In the genomic region with DNA sequence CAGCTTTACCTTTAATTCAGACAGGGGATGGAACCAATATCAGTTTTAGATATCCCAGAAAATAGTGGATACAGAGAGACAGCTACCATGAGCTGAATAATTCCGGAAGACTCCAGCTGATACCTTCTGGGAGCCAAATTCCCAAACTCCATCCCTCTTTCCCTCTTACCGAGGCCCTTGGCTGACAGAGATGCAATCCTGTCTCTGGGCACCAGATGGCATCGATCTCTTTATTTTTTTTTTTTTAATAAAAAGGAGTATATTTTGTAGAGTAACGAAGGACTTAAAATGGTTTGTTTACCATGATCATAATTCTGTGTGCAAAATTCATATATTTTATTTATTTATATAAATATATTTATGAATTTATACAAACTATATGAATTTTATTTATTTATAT, we compare ENCODE assay signal across 8 cellular contexts. TPM values are rescaled to one million over a fixed set of nuclear protein-coding genes. Genes with fewer than 3 reads are reported as not detected.
DNase-seq lines count a peak whose midpoint lies in the region; ATAC-seq, FAIRE-seq and TF ChIP-seq lines count a peak whose summit lies in the region.

No MANE protein-coding gene starts in this region.

- H3K9me3 ChIP-seq in astrocyte (ENCODE audit: insufficient read depth, low read depth, low read length) (no peaks in the 10 kb centered on the region), tibial artery (no peaks in the 10 kb centered on the region)

- no peak overlapping the region for H3K9ac ChIP-seq in astrocyte (ENCODE audit: low read length)

- CTCF ChIA-PET in HEK293T (lab: Yijun Ruan, JAX) = interaction anchor here (0.6 to 1.5 kb wide), 2 partner anchors 15 to 310 kb away, joined by 3 read pairs; no protein-coding TSS in a partner anchor

- POLR2A ChIA-PET in HEK293T (lab: Yijun Ruan, JAX) = no interaction called here

- peak; percentile 82 for FAIRE-seq in astrocyte (lab: Jason Lieb, UNC)

- H3K36me3 ChIP-seq in astrocyte (ENCODE audit: insufficient read depth, low read length) (no peaks in the 10 kb centered on the region), tibial artery (no peaks in the 10 kb centered on the region)

- no peak overlapping the region for H2AFZ ChIP-seq in astrocyte (ENCODE audit: low read depth, low read length)

- no peaks in the 10 kb centered on the region for H3K36me3 Mint-ChIP-seq in astrocyte (ENCODE audit: low read depth, unreplicated experiment)

- H3K4me3 Mint-ChIP-seq in astrocyte (ENCODE audit: unreplicated experiment) = no peak overlapping the region

- no peaks in the 10 kb centered on the region for H3K9me3 Mint-ChIP-seq in astrocyte (ENCODE audit: unreplicated experiment)

- no peaks in the 10 kb centered on the region for H4K20me1 ChIP-seq in astrocyte (ENCODE audit: insufficient read depth, low read length)

- H3K4me3 ChIP-seq in astrocyte (ENCODE audit: insufficient read depth, low read depth, low read length) (no peak overlapping the region), tibial artery (no peak overlapping the region)

- TF ChIP-seq CTCF in C4-2B (conservative IDR thresholded peaks at IDR 0.05) (peak; percentile 38), astrocyte (IDR thresholded peaks at IDR 0.05; ENCODE audit: insufficient read depth, low read depth, low read length) (peak; percentile 27), tibial artery (IDR thresholded peaks at IDR 0.05) (peak in 1 of 2 experiments; percentile 30)

- H3K27ac ChIP-seq in C4-2B = no peak overlapping the region
- no peak overlapping the region for H3K27ac ChIP-seq in astrocyte (ENCODE audit: low read depth, low read length)
- H3K27ac ChIP-seq in tibial artery = no peak overlapping the region

- H3K27ac Mint-ChIP-seq in astrocyte (ENCODE audit: unreplicated experiment) = no peak overlapping the region

- H3K27me3 Mint-ChIP-seq in astrocyte (ENCODE audit: low read depth, unreplicated experiment) = peaks cover 2% of the 10 kb centered on the region

- no peaks in the 10 kb centered on the region for H3K79me2 ChIP-seq in astrocyte (ENCODE audit: insufficient read depth, low read length)

- H3K27me3 ChIP-seq in astrocyte (ENCODE audit: insufficient read depth, low read length) = no peaks in the 10 kb centered on the region
- no peaks in the 10 kb centered on the region for H3K27me3 ChIP-seq in tibial artery

- H3K4me2 ChIP-seq in astrocyte (ENCODE audit: low read length) = no peak overlapping the region

- intact Hi-C loops in tibial artery (cut with DNase I; ENCODE audit: low total_unique reads) = no loop called here

- no peak for ATAC-seq in HG02852 (IDR thresholded peaks at IDR 0.05; ENCODE audit: unreplicated experiment)
- no peak for ATAC-seq in HG03025 (IDR thresholded peaks at IDR 0.05; ENCODE audit: low FRiP score, unreplicated experiment)

- H3K4me1 ChIP-seq in astrocyte (ENCODE audit: insufficient read depth, low read length) (no peaks in the 10 kb centered on the region), tibial artery (no peaks in the 10 kb centered on the region)

- H3K4me1 Mint-ChIP-seq in astrocyte (ENCODE audit: low read depth, unreplicated experiment) = no peaks in the 10 kb centered on the region

- DNase-seq in HEK293T (ENCODE audit: extremely low spot score) = peak; percentile 71
- no peak for DNase-seq in astrocyte (ENCODE audit: low read depth)
- peak; percentile 22 for DNase-seq in kidney tubule cell (ENCODE audit: low spot score)
- DNase-seq in tibial artery = no peak
- DNase-seq in HuH-7.5 (ENCODE audit: low spot score) = no peak

TF ChIP-seq in HEK293T, 16 proteins besides CTCF, POLR2A, EP300 and RAD21:
- TF ChIP-seq ZNF384 (IDR thresholded peaks at IDR 0.05) (peak; percentile 74; the same call in 1 of the 2 replicates), ARNT (IDR thresholded peaks at IDR 0.05) (no peak), CTBP1 (IDR thresholded peaks at IDR 0.05; ENCODE audit: borderline replicate concordance) (no peak), BHLHE40 (IDR thresholded peaks at IDR 0.05; ENCODE audit: borderline replicate concordance) (no peak)

RNA-seq across cellular contexts. Expression of gene RAB40A, which starts 31.0 kb away (rescaled TPM):
- 0.07 TPM in 1 of 2 replicates, not detected in the other for total RNA-seq in astrocyte

Comparison
In these comparisons a context has a peak if more than half of its experiments do, and no peak if none do; other contexts are left out.
1. DNase-seq: peak in HEK293T (single experiment) and kidney tubule cell (single experiment); none in astrocyte (single experiment), tibial artery (0 of 2) and HuH-7.5 (single experiment).